ENCODE assay signal across 1 cellular context in genomic region chr11:67465190-67465522, GRCh38.
TF ChIP-seq lines count a peak whose summit lies in the region.

No MANE protein-coding gene starts in this region.

TF ChIP-seq in endothelial cell of umbilical vein, 7 proteins besides CTCF, POLR2A, EP300 and RAD21:
- no peak for TF ChIP-seq EZH2 (IDR thresholded peaks at IDR 0.05; ENCODE audit: borderline replicate concordance, low read depth, low read length, severe bottlenecking)
- no peak for TF ChIP-seq GATA2 (IDR thresholded peaks at IDR 0.05; ENCODE audit: insufficient read depth, insufficient read length, low read depth, low read length)
- TF ChIP-seq JUN (IDR thresholded peaks at IDR 0.05; ENCODE audit: borderline replicate concordance, insufficient read depth, insufficient read length, low read depth) = no peak
- TF ChIP-seq POLR2AphosphoS5 (IDR thresholded peaks at IDR 0.05; ENCODE audit: insufficient read depth, low read depth, low read length) = no peak
- no peak for TF ChIP-seq FOS (IDR thresholded peaks at IDR 0.05; ENCODE audit: borderline replicate concordance, insufficient read depth, low read length)
- TF ChIP-seq, protein P1, sequence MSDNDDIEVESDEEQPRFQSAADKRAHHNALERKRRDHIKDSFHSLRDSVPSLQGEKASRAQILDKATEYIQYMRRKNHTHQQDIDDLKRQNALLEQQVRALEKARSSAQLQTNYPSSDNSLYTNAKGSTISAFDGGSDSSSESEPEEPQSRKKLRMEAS (IDR thresholded peaks at IDR 0.05; ENCODE audit: insufficient read depth, insufficient read length) = no peak
- TF ChIP-seq MYC (IDR thresholded peaks at IDR 0.05; ENCODE audit: low read depth, low read length) = no peak
